In genomic region chr6:118240878-118241528, GRCh38 we compare ENCODE assay signal across 14 cellular contexts.
DNase-seq lines count a peak whose midpoint lies in the region; ATAC-seq lines count a peak whose summit lies in the region.
"Had no signal": no experiment of that assay in that cellular context is flagged by ENCODE, and none has a peak within 500 bp of the region (broad histone marks: within the 10 kb centered on the region; RNA-seq: fewer than 3 reads in every experiment).

No MANE protein-coding gene starts in this region.

- intact Hi-C loops in left cardiac atrium (cut with DNase I) (no loop called here), head of caudate nucleus (cut with DNase I) (no loop called here)

- ATAC-seq in GM18867 (IDR thresholded peaks at IDR 0.05; ENCODE audit: unreplicated experiment): peak; percentile 89
- ATAC-seq in GM21390 (IDR thresholded peaks at IDR 0.05; ENCODE audit: unreplicated experiment): peak; percentile 83
- peak; percentile 78 for ATAC-seq in HG03060 (IDR thresholded peaks at IDR 0.05; ENCODE audit: low read depth, unreplicated experiment)
- no peak for ATAC-seq in left cardiac atrium
- ATAC-seq: gastroesophageal sphincter had no signal

- DNase-seq in NAMALWA (ENCODE audit: low spot score) (peak; percentile 10), left cardiac atrium (no peak), NCI-H1694 (lab: John Stamatoyannopoulos, UW) (no peak), head of caudate nucleus (no peak)
- no peak for DNase-seq in activated effector memory CD4-positive, alpha-beta T cell treated with anti-CD3 and anti-CD28 coated beads, Interleukin-2, amount 50 U/mL, for 16 hours
- DNase-seq: activated gamma-delta T cell treated with Interleukin-2 at 50 U/mL for 16 hours; BE2C; brain microvascular endothelial cell; effector CD4-positive, alpha-beta T cell; NCI-H2171 had no signal

Comparison
In these comparisons a context has a peak if more than half of its experiments do, and no peak if none do; other contexts are left out.
1. ATAC-seq: peak in GM18867 (single experiment), GM21390 (single experiment) and HG03060 (single experiment); none in left cardiac atrium (0 of 2).